Comparison of ENCODE assay signal across 28 cellular contexts in genomic region chr1:33541966-33542365, GRCh38.
"Had no signal": no experiment of that assay in that cellular context is flagged by ENCODE, and none has a peak within 500 bp of the region (broad histone marks: within the 10 kb centered on the region; RNA-seq: fewer than 3 reads in every experiment).

No MANE protein-coding gene starts in this region.

- FAIRE-seq: urothelium cell line had no signal

- H3K9me3 ChIP-seq: stomach, suprapubic skin, testis, thoracic aorta, thyroid gland, tibial artery, tibial nerve, transverse colon, upper lobe of left lung, upper lobe of right lung, uterus, vagina had no signal

- ATAC-seq: stimulated activated effector memory CD8-positive, alpha-beta T cell treated with anti-CD3 and anti-CD28 coated beads, Interleukin-12 subunit alpha, Interleukin-12 subunit beta, amount 100 ng/mL, for 72 hours; stimulated activated memory B cell treated with anti-CD40 and anti-IgM and Interleukin-4, amounts not matched to agents 10 μg/mL and 1 μg/mL and 100 μg/mL, for 72 hours; stimulated activated naive B cell treated with anti-CD40 and anti-IgM and Interleukin-4, amounts not matched to agents 10 μg/mL and 1 μg/mL and 100 μg/mL, for 72 hours; stimulated activated naive CD8-positive, alpha-beta T cell treated with anti-CD3 and anti-CD28 coated beads, Interleukin-15, amount 100 ng/mL, for 72 hours; stimulated activated naive CD8-positive, alpha-beta T cell treated with anti-CD3 and anti-CD28 coated beads, Interleukin-15, Interleukin-2, amounts not matched to agents 100 U/mL and 50 U/mL, for 24 hours; upper lobe of right lung had no signal

- H3K36me3 ChIP-seq: stomach, suprapubic skin, thoracic aorta, thyroid gland, tibial artery, tibial nerve, transverse colon, upper lobe of left lung, upper lobe of right lung, uterus, vagina had no signal

- H3K4me1 Mint-ChIP-seq: stimulated activated effector memory CD8-positive, alpha-beta T cell treated with anti-CD3 and anti-CD28 coated beads, Interleukin-12 subunit alpha, Interleukin-12 subunit beta, amount 100 ng/mL, for 72 hours; stimulated activated memory B cell treated with anti-CD40 and anti-IgM and Interleukin-4, amounts not matched to agents 10 μg/mL and 1 μg/mL and 100 μg/mL, for 72 hours; stimulated activated naive B cell treated with anti-CD40 and anti-IgM and Interleukin-4, amounts not matched to agents 10 μg/mL and 1 μg/mL and 100 μg/mL, for 72 hours had no signal

- DNase-seq: stimulated activated CD4-positive, alpha-beta T cell treated with anti-CD3 and anti-CD28 coated beads, Interleukin-2, amount 100 ng/mL, for 48 hours; stimulated activated CD4-positive, alpha-beta T cell treated with anti-CD3 and anti-CD28 coated beads, Interleukin-4, amount 100 ng/mL, for 1 hour; stimulated activated CD4-positive, alpha-beta T cell treated with anti-CD3 and anti-CD28 coated beads, Interleukin-4, amount 100 ng/mL, for 24 hours; stimulated activated CD4-positive, alpha-beta T cell treated with anti-CD3 and anti-CD28 coated beads, Interleukin-4, amount 100 ng/mL, for 4 hours; stimulated activated CD8-positive, alpha-beta memory T cell treated with anti-CD3 and anti-CD28 coated beads, Interleukin-4, amount 100 ng/mL, for 48 hours; stimulated activated naive B cell treated with anti-CD40 and anti-IgM and Interleukin-4, amounts not matched to agents 10 μg/mL and 1 μg/mL and 100 μg/mL, for 72 hours; stimulated activated naive CD4-positive, alpha-beta T cell; stimulated activated naive CD4-positive, alpha-beta T cell treated with Interleukin-2 at 50 U/mL for 16 hours; stimulated activated naive CD8-positive, alpha-beta T cell treated with anti-CD3 and anti-CD28 coated beads, Interleukin-15, amount 100 ng/mL, for 72 hours; stimulated activated naive CD8-positive, alpha-beta T cell treated with anti-CD3 and anti-CD28 coated beads, Interleukin-15, Interleukin-2, amounts not matched to agents 100 U/mL and 50 U/mL, for 24 hours; stomach; substantia nigra; testis; thyroid gland; tibial artery; transverse colon; upper lobe of left lung; upper lobe of right lung; uterus had no signal

- H3K36me3 Mint-ChIP-seq: stimulated activated effector memory CD8-positive, alpha-beta T cell treated with anti-CD3 and anti-CD28 coated beads, Interleukin-12 subunit alpha, Interleukin-12 subunit beta, amount 100 ng/mL, for 72 hours; stimulated activated memory B cell treated with anti-CD40 and anti-IgM and Interleukin-4, amounts not matched to agents 10 μg/mL and 1 μg/mL and 100 μg/mL, for 72 hours; stimulated activated naive B cell treated with anti-CD40 and anti-IgM and Interleukin-4, amounts not matched to agents 10 μg/mL and 1 μg/mL and 100 μg/mL, for 72 hours; type B pancreatic cell had no signal

- H3K4me3 Mint-ChIP-seq: stimulated activated effector memory CD8-positive, alpha-beta T cell treated with anti-CD3 and anti-CD28 coated beads, Interleukin-12 subunit alpha, Interleukin-12 subunit beta, amount 100 ng/mL, for 72 hours; stimulated activated memory B cell treated with anti-CD40 and anti-IgM and Interleukin-4, amounts not matched to agents 10 μg/mL and 1 μg/mL and 100 μg/mL, for 72 hours; stimulated activated naive B cell treated with anti-CD40 and anti-IgM and Interleukin-4, amounts not matched to agents 10 μg/mL and 1 μg/mL and 100 μg/mL, for 72 hours; stimulated activated naive CD8-positive, alpha-beta T cell treated with anti-CD3 and anti-CD28 coated beads, Interleukin-15, amount 100 ng/mL, for 72 hours; stimulated activated naive CD8-positive, alpha-beta T cell treated with anti-CD3 and anti-CD28 coated beads, Interleukin-15, Interleukin-2, amounts not matched to agents 100 ng/mL and 50 ng/mL, for 24 hours; type B pancreatic cell had no signal

- H3K27ac Mint-ChIP-seq: stimulated activated effector memory CD8-positive, alpha-beta T cell treated with anti-CD3 and anti-CD28 coated beads, Interleukin-12 subunit alpha, Interleukin-12 subunit beta, amount 100 ng/mL, for 72 hours; stimulated activated memory B cell treated with anti-CD40 and anti-IgM and Interleukin-4, amounts not matched to agents 10 μg/mL and 1 μg/mL and 100 μg/mL, for 72 hours; stimulated activated naive B cell treated with anti-CD40 and anti-IgM and Interleukin-4, amounts not matched to agents 10 μg/mL and 1 μg/mL and 100 μg/mL, for 72 hours; stimulated activated naive CD8-positive, alpha-beta T cell treated with anti-CD3 and anti-CD28 coated beads, Interleukin-15, amount 100 ng/mL, for 72 hours; stimulated activated naive CD8-positive, alpha-beta T cell treated with anti-CD3 and anti-CD28 coated beads, Interleukin-15, Interleukin-2, amounts not matched to agents 100 ng/mL and 50 ng/mL, for 24 hours; type B pancreatic cell had no signal

- H3K4me3 ChIP-seq: stomach, suprapubic skin, testis, thoracic aorta, thyroid gland, tibial artery, tibial nerve, transverse colon, upper lobe of left lung, upper lobe of right lung, uterus, vagina had no signal

- H3K4me1 ChIP-seq: stomach, suprapubic skin, testis, thyroid gland, tibial artery, tibial nerve, transverse colon, upper lobe of left lung, upper lobe of right lung, uterus, vagina had no signal

- H3K27ac ChIP-seq: stomach, suprapubic skin, testis, thoracic aorta, thyroid gland, tibial artery, tibial nerve, transverse colon, upper lobe of left lung, upper lobe of right lung, uterus, vagina had no signal

- H3K27me3 ChIP-seq: testis, thyroid gland, tibial artery, tibial nerve, transverse colon, upper lobe of left lung, upper lobe of right lung, uterus, vagina had no signal

- H3K9me3 Mint-ChIP-seq: stimulated activated effector memory CD8-positive, alpha-beta T cell treated with anti-CD3 and anti-CD28 coated beads, Interleukin-12 subunit alpha, Interleukin-12 subunit beta, amount 100 ng/mL, for 72 hours; stimulated activated memory B cell treated with anti-CD40 and anti-IgM and Interleukin-4, amounts not matched to agents 10 μg/mL and 1 μg/mL and 100 μg/mL, for 72 hours; stimulated activated naive B cell treated with anti-CD40 and anti-IgM and Interleukin-4, amounts not matched to agents 10 μg/mL and 1 μg/mL and 100 μg/mL, for 72 hours; stimulated activated naive CD8-positive, alpha-beta T cell treated with anti-CD3 and anti-CD28 coated beads, Interleukin-15, amount 100 ng/mL, for 72 hours; stimulated activated naive CD8-positive, alpha-beta T cell treated with anti-CD3 and anti-CD28 coated beads, Interleukin-15, Interleukin-2, amounts not matched to agents 100 ng/mL and 50 ng/mL, for 24 hours; type B pancreatic cell had no signal
